In the genomic region with DNA sequence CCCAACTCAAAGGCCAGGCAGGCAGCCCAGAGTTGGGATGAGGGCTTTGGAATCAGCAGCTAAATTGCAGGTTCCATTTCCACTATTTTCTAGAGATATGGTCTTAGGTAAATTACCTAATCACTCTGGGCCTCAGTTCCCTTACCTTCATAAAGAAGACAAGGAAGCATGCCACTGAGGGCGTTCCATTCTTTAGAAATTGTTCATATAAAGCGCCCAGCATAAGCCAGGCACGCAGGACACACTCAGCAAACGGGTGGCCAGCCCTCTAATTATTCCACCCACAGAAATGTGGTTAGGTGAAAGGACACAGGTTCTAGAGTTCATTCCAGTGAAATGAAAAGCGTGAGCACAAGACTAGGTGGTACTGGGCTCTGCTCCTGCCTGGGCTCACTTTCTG, we compare ENCODE assay signal across 16 cellular contexts.
A peak's percentile ranks its signal among the peaks of the same experiment; 100 is the strongest.
DNase-seq lines count a peak whose midpoint lies in the region; ATAC-seq and TF ChIP-seq lines count a peak whose summit lies in the region.
"Had no signal": no experiment of that assay in that cellular context is flagged by ENCODE, and none has a peak within 500 bp of the region (broad histone marks: within the 10 kb centered on the region; RNA-seq: fewer than 3 reads in every experiment).

No MANE protein-coding gene starts in this region.

- H3K36me3 ChIP-seq in GM23338 (ENCODE audit: insufficient read depth) (no peaks in the 10 kb centered on the region), Karpas-422 (ENCODE audit: insufficient read depth, low read length) (no peaks in the 10 kb centered on the region)
- H3K36me3 ChIP-seq: HAP-1 had no signal

- H3K27ac Mint-ChIP-seq in GM23338 (peak overlapping the region; percentile 39; the same call in 1 of the 2 replicates), chondrocyte (ENCODE audit: unreplicated experiment) (no peak overlapping the region), MCF 10A (ENCODE audit: low read depth, unreplicated experiment) (no peak overlapping the region), type B pancreatic cell (no peak overlapping the region)
- H3K27ac Mint-ChIP-seq: CD4-positive, alpha-beta memory T cell had no signal

- no peaks in the 10 kb centered on the region for H3K9me3 ChIP-seq in Karpas-422 (ENCODE audit: low read length)
- H3K9me3 ChIP-seq: HAP-1 had no signal

- H3K4me3 Mint-ChIP-seq in GM23338: no peak overlapping the region
- H3K4me3 Mint-ChIP-seq in chondrocyte (ENCODE audit: unreplicated experiment): no peak overlapping the region
- no peak overlapping the region for H3K4me3 Mint-ChIP-seq in MCF 10A (ENCODE audit: unreplicated experiment)
- no peak overlapping the region for H3K4me3 Mint-ChIP-seq in type B pancreatic cell
- H3K4me3 Mint-ChIP-seq: CD4-positive, alpha-beta memory T cell had no signal

- H3K4me2 ChIP-seq in GM23338 (no peak overlapping the region), Karpas-422 (ENCODE audit: low read depth, low read length, poor library complexity, severe bottlenecking) (peak overlapping the region; percentile 53)

- H3K79me2 ChIP-seq in GM23338 (replicated peaks; ENCODE audit: insufficient read depth) (no peaks in the 10 kb centered on the region), Karpas-422 (ENCODE audit: low read length) (no peaks in the 10 kb centered on the region)

- H3K4me3 ChIP-seq in GM23338: no peak overlapping the region
- H3K4me3 ChIP-seq in Karpas-422 (ENCODE audit: low read length): no peak overlapping the region
- H3K4me3 ChIP-seq: HAP-1 had no signal

- H4K20me1 ChIP-seq in GM23338 (replicated peaks; ENCODE audit: insufficient read depth): no peaks in the 10 kb centered on the region
- H4K20me1 ChIP-seq in Karpas-422 (ENCODE audit: insufficient read depth, low read depth, low read length): no peaks in the 10 kb centered on the region

- ATAC-seq in GM23338: no peak

- no peaks in the 10 kb centered on the region for H3K36me3 Mint-ChIP-seq in GM23338 (ENCODE audit: low read depth)
- H3K36me3 Mint-ChIP-seq in chondrocyte (ENCODE audit: low read depth): no peaks in the 10 kb centered on the region
- no peaks in the 10 kb centered on the region for H3K36me3 Mint-ChIP-seq in MCF 10A (ENCODE audit: insufficient read depth, unreplicated experiment)
- no peaks in the 10 kb centered on the region for H3K36me3 Mint-ChIP-seq in type B pancreatic cell
- H3K36me3 Mint-ChIP-seq: CD4-positive, alpha-beta memory T cell had no signal

- CTCF ChIA-PET in MCF 10A (lab: Yijun Ruan, JAX): interaction anchor here (0.7 to 1.2 kb wide), 2 partner anchors 26 to 33 kb away, joined by 3 to 4 read pairs; no protein-coding TSS in a partner anchor

- H3F3A ChIP-seq in GM23338 (replicated peaks; ENCODE audit: low read depth): no peaks in the 10 kb centered on the region

- intact Hi-C loops in posterior vena cava (cut with DNase I) (no loop called here), MCF 10A (cut with micrococcal nuclease) (no loop called here)

- no peaks in the 10 kb centered on the region for H3K27me3 ChIP-seq in GM23338 (ENCODE audit: insufficient read depth)
- no peaks in the 10 kb centered on the region for H3K27me3 ChIP-seq in Karpas-422 (ENCODE audit: low read length)

- H3K4me1 ChIP-seq in GM23338 (ENCODE audit: insufficient read depth) (peaks cover 4% of the 10 kb centered on the region; the same call in 1 of the 2 replicates), Karpas-422 (ENCODE audit: low read length) (no peaks in the 10 kb centered on the region)
- H3K4me1 ChIP-seq: HAP-1 had no signal

- H3K9ac ChIP-seq in Karpas-422 (ENCODE audit: low read length): no peak overlapping the region

- H3K9me3 Mint-ChIP-seq in GM23338: no peaks in the 10 kb centered on the region; the same call in 2 of the 3 replicates
- H3K9me3 Mint-ChIP-seq in chondrocyte (ENCODE audit: low read depth): no peaks in the 10 kb centered on the region
- H3K9me3 Mint-ChIP-seq in MCF 10A (ENCODE audit: unreplicated experiment): no peaks in the 10 kb centered on the region
- H3K9me3 Mint-ChIP-seq in type B pancreatic cell: no peaks in the 10 kb centered on the region

- DNase-seq in GM23338 (ENCODE audit: low spot score): no peak
- no peak for DNase-seq in Karpas-422
- DNase-seq in chondrocyte (ENCODE audit: low spot score): peak; percentile 11
- DNase-seq in posterior vena cava (ENCODE audit: low spot score): peak; percentile 13
- no peak for DNase-seq in MCF 10A (ENCODE audit: unreplicated experiment)
- no peak for DNase-seq in NK-92 treated with Interleukin-12 subunit alpha and Interleukin-12 subunit beta, amount 100 ng/mL, for 24 hours (lab: John Stamatoyannopoulos, UW)
- no peak for DNase-seq in type B pancreatic cell (ENCODE audit: extremely low spot score, unreplicated experiment)
- DNase-seq: C1 segment of cervical spinal cord; Calu3; CD4-positive, alpha-beta memory T cell; COR-L47; DMS53; DMS79 treated with DMSO at 0.1 percent for 48 hours; GF-D8; GOT3 had no signal

- H3K9me2 ChIP-seq in GM23338 (ENCODE audit: insufficient read depth) (0 out of 2 replicates have a peak, but pooled peaks cover 2% of the 10 kb centered on the region), Karpas-422 (replicated peaks; ENCODE audit: insufficient read depth, low read length) (no peaks in the 10 kb centered on the region)

- no TSS peak for BruUV-seq in MCF 10A (replicated peaks; lab: Mats Ljungman, UMichigan)

- POLR2A ChIA-PET in MCF 10A (lab: Yijun Ruan, JAX): interaction anchor here (0.6 kb wide), 1 partner anchor 14 kb away, joined by 3 read pairs; no protein-coding TSS in a partner anchor

- H3K27ac ChIP-seq in GM23338 (ENCODE audit: low read depth) (no peak overlapping the region), Karpas-422 (ENCODE audit: low read length) (no peak overlapping the region)

- H2AFZ ChIP-seq in GM23338 (no peak overlapping the region), Karpas-422 (ENCODE audit: low read length) (no peak overlapping the region)

- TF ChIP-seq CTCF in GM23338 (conservative IDR thresholded peaks at IDR 0.05; ENCODE audit: low read depth in 2 of 2) (no peak), chondrocyte (IDR thresholded peaks at IDR 0.05) (no peak), MCF 10A (IDR thresholded peaks at IDR 0.05; ENCODE audit: unreplicated experiment) (no peak), type B pancreatic cell (conservative IDR thresholded peaks at IDR 0.05) (no peak)

- H3K27me3 Mint-ChIP-seq in GM23338 (ENCODE audit: insufficient read depth, low read depth, poor library complexity) (peaks cover 4% of the 10 kb centered on the region), chondrocyte (ENCODE audit: low read depth) (no peaks in the 10 kb centered on the region), MCF 10A (ENCODE audit: insufficient read depth, unreplicated experiment) (no peaks in the 10 kb centered on the region), type B pancreatic cell (no peaks in the 10 kb centered on the region)

- peaks cover 21% of the 10 kb centered on the region for H3K4me1 Mint-ChIP-seq in GM23338
- peaks cover 7% of the 10 kb centered on the region for H3K4me1 Mint-ChIP-seq in chondrocyte (ENCODE audit: low read depth)
- H3K4me1 Mint-ChIP-seq in MCF 10A (ENCODE audit: insufficient read depth, unreplicated experiment): no peaks in the 10 kb centered on the region
- H3K4me1 Mint-ChIP-seq in type B pancreatic cell (ENCODE audit: unreplicated experiment): peaks cover 4% of the 10 kb centered on the region
- H3K4me1 Mint-ChIP-seq: CD4-positive, alpha-beta memory T cell had no signal

TF ChIP-seq in GM23338, 12 proteins besides CTCF, POLR2A, EP300 and RAD21 (continues in another document):
- TF ChIP-seq EZH2phosphoT487 (IDR thresholded peaks at IDR 0.05; ENCODE audit: unreplicated experiment): no peak

Comparison
In these comparisons a context has a peak if more than half of its experiments do, and no peak if none do; other contexts are left out.
1. DNase-seq: peak in chondrocyte (single experiment) and posterior vena cava (single experiment); none in GM23338 (single experiment), Karpas-422 (single experiment), MCF 10A (single experiment), NK-92 treated with Interleukin-12 subunit alpha and Interleukin-12 subunit beta, amount 100 ng/mL, for 24 hours (single experiment) and type B pancreatic cell (single experiment).